In the genomic region with DNA sequence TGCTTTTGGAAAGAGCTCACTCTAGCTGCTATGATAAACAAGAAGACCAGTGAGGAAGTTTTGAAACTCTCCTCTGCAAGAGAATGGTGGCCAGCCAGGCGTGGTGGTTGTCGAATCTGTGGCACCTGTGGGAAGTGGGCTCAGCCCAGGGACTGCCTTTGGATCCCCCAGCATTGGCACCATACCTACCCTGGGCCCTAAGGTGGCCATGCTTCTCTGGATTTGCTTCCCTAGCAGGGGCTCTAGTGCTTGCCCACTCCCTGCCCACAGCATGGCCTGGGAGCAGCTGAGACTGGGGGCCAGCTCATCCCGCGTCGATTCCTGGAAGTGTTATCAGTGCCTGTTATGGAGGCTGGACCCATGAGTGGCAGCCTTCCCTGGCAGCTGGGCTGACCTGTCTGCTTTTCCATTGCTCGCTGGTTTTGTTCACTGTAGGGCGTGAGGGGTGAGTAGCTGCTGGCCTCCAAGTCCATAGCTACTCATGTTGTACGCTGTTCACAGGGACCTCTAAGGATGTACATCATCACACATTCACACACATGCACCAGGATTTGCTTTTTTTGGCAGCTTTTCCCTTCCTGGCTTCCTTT, we compare ENCODE assay signal across 1 cellular context.
TF ChIP-seq lines count a peak whose summit lies in the region.

No MANE protein-coding gene starts in this region.

TF ChIP-seq in WTC11, 78 proteins besides CTCF, POLR2A, EP300 and RAD21 (continued from another document):
- TF ChIP-seq, protein P1, sequence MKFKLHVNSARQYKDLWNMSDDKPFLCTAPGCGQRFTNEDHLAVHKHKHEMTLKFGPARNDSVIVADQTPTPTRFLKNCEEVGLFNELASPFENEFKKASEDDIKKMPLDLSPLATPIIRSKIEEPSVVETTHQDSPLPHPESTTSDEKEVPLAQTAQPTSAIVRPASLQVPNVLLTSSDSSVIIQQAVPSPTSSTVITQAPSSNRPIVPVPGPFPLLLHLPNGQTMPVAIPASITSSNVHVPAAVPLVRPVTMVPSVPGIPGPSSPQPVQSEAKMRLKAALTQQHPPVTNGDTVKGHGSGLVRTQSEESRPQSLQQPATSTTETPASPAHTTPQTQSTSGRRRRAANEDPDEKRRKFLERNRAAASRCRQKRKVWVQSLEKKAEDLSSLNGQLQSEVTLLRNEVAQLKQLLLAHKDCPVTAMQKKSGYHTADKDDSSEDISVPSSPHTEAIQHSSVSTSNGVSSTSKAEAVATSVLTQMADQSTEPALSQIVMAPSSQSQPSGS (CRISPR knock-in tag; IDR thresholded peaks at IDR 0.05; ENCODE audit: borderline replicate concordance, low read depth) = no peak
- TF ChIP-seq, protein P2, sequence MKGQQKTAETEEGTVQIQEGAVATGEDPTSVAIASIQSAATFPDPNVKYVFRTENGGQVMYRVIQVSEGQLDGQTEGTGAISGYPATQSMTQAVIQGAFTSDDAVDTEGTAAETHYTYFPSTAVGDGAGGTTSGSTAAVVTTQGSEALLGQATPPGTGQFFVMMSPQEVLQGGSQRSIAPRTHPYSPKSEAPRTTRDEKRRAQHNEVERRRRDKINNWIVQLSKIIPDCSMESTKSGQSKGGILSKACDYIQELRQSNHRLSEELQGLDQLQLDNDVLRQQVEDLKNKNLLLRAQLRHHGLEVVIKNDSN (CRISPR knock-in tag; IDR thresholded peaks at IDR 0.05) = no peak
- TF ChIP-seq JUN (CRISPR knock-in tag; IDR thresholded peaks at IDR 0.05) = no peak
- no peak for TF ChIP-seq TP53 (CRISPR knock-in tag; IDR thresholded peaks at IDR 0.05)
- TF ChIP-seq ZNF512 (CRISPR knock-in tag; IDR thresholded peaks at IDR 0.05; ENCODE audit: borderline replicate concordance) = no peak
- TF ChIP-seq RORB (CRISPR knock-in tag; IDR thresholded peaks at IDR 0.05) = no peak
- no peak for TF ChIP-seq MXD4 (CRISPR knock-in tag; IDR thresholded peaks at IDR 0.05; ENCODE audit: borderline replicate concordance)
